ENCODE assay signal across 10 cellular contexts in the genomic region with DNA sequence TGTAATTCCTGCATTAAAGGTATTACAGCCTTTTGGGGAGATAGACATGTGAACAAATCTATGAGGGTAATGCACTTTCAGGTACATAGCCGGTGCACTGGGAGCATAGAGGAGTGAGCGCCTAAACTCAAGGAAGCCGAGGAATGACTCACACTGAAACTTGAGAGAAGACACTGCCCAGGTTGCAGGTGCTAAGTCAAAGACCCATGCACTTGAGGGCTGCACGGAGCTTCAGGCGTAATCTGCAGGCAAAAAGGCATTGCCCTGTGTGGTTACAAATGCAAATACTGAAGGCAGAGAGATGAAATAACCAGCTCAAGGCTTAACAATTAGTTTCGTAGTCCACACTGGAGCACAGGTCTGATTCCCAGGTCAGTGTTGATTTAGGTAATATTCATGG. TPM values are rescaled to one million over a fixed set of nuclear protein-coding genes. Genes with fewer than 3 reads are reported as not detected.
DNase-seq lines count a peak whose midpoint lies in the region; ATAC-seq lines count a peak whose summit lies in the region.
"Had no signal": no experiment of that assay in that cellular context is flagged by ENCODE, and none has a peak within 500 bp of the region (broad histone marks: within the 10 kb centered on the region; RNA-seq: fewer than 3 reads in every experiment).

No MANE protein-coding gene starts in this region.

- H3K4me1 Mint-ChIP-seq in naive thymus-derived CD8-positive, alpha-beta T cell = peaks cover 16 to 37% (median 27%) of the 10 kb centered on the region in 4 donors

- H3K27ac Mint-ChIP-seq in naive thymus-derived CD8-positive, alpha-beta T cell = peak overlapping the region in 2 of 10 donors; percentile 40 to 45

- H3K4me3 Mint-ChIP-seq in naive thymus-derived CD8-positive, alpha-beta T cell = no peak overlapping the region
- H3K4me3 Mint-ChIP-seq: activated CD8-positive, alpha-beta T cell treated with anti-CD3 and anti-CD28 coated beads, Interleukin-2, amount 10 ng/mL, durations not matched to agents 7 days and 5 days had no signal

- H3K27me3 Mint-ChIP-seq in naive thymus-derived CD8-positive, alpha-beta T cell = no peaks in the 10 kb centered on the region

- ATAC-seq in GM21529 (IDR thresholded peaks at IDR 0.05; ENCODE audit: unreplicated experiment) (peak; percentile 95), HG03280 (IDR thresholded peaks at IDR 0.05; ENCODE audit: unreplicated experiment) (peak; percentile 61)
- no peak for ATAC-seq in naive thymus-derived CD8-positive, alpha-beta T cell
- ATAC-seq: activated CD8-positive, alpha-beta T cell treated with anti-CD3 and anti-CD28 coated beads, Interleukin-2, amount 10 ng/mL, durations not matched to agents 7 days and 5 days had no signal

- DNase-seq in activated CD4-positive, alpha-beta T cell treated with anti-CD3 and anti-CD28 coated beads for 48 hours = peak; percentile 5
- no peak for DNase-seq in activated CD4-positive, alpha-beta T cell treated with anti-CD3 and anti-CD28 coated beads for 1 hour
- DNase-seq in germinal center (ENCODE audit: low spot score) (peak; percentile 8), NCI-H748 treated with DMSO at 0.1 percent for 48 hours (lab: John Stamatoyannopoulos, UW) (no peak), SW 1271 (lab: John Stamatoyannopoulos, UW) (no peak)
- no peak for DNase-seq in naive thymus-derived CD8-positive, alpha-beta T cell
- DNase-seq: activated CD8-positive, alpha-beta T cell treated with anti-CD3 and anti-CD28 coated beads, Interleukin-2, amount 10 ng/mL, durations not matched to agents 7 days and 5 days; Kasumi-1 had no signal

- peaks cover 0 to 3% (median 0%) of the 10 kb centered on the region in 3 donors for H3K36me3 Mint-ChIP-seq in naive thymus-derived CD8-positive, alpha-beta T cell

- H3K9me3 Mint-ChIP-seq in naive thymus-derived CD8-positive, alpha-beta T cell = peaks cover 0 to 6% (median 2%) of the 10 kb centered on the region in 9 donors

- POLR2A ChIA-PET in naive thymus-derived CD8-positive, alpha-beta T cell (lab: Charles Lee) = no interaction called here

RNA-seq across cellular contexts. Expression of a gene that starts 51.0 kb away (rescaled TPM):
- 10 to 100 TPM; 21.3 to 28.4 TPM for total RNA-seq in naive thymus-derived CD8-positive, alpha-beta T cell
- polyA plus RNA-seq in naive thymus-derived CD8-positive, alpha-beta T cell = 1 to 10 TPM; 3.4 to 5.3 (median 5.0) TPM

Comparison
In these comparisons a context has a peak if more than half of its experiments do, and no peak if none do; other contexts are left out.
1. DNase-seq: peak in activated CD4-positive, alpha-beta T cell treated with anti-CD3 and anti-CD28 coated beads for 48 hours (single experiment) and germinal center (single experiment); none in activated CD4-positive, alpha-beta T cell treated with anti-CD3 and anti-CD28 coated beads for 1 hour (single experiment), NCI-H748 treated with DMSO at 0.1 percent for 48 hours (single experiment), naive thymus-derived CD8-positive, alpha-beta T cell (0 of 10) and SW 1271 (0 of 2).
2. ATAC-seq: peak in GM21529 (single experiment) and HG03280 (single experiment); none in naive thymus-derived CD8-positive, alpha-beta T cell (0 of 2).